ENCODE assay signal across 9 cellular contexts in genomic region chr11:116499396-116500001, GRCh38.
DNase-seq lines count a peak whose midpoint lies in the region; ATAC-seq and TF ChIP-seq lines count a peak whose summit lies in the region.
"Had no signal": no experiment of that assay in that cellular context is flagged by ENCODE, and none has a peak within 500 bp of the region (broad histone marks: within the 10 kb centered on the region; RNA-seq: fewer than 3 reads in every experiment).

No MANE protein-coding gene starts in this region.

- DNase-seq in SIG-M5 treated with dmso at 0.1 percent for 504 hours (lab: John Stamatoyannopoulos, UW; ENCODE audit: unreplicated experiment): peak; percentile 38
- DNase-seq in SIG-M5 (lab: John Stamatoyannopoulos, UW): no peak
- peak; percentile 34 for DNase-seq in NCI-H1048 (lab: John Stamatoyannopoulos, UW)
- peak in 3 of 5 experiments; percentile 7 to 55 (median 11) for DNase-seq in T-helper 2 cell
- no peak for DNase-seq in epithelial cell of esophagus (ENCODE audit: low read depth)
- DNase-seq in midbrain (lab: John Stamatoyannopoulos, UW): peak; percentile 41
- DNase-seq in transverse colon: peak; percentile 86
- DNase-seq in naive thymus-derived CD8-positive, alpha-beta T cell: no peak

- POLR2A ChIA-PET in naive thymus-derived CD8-positive, alpha-beta T cell (lab: Charles Lee): no interaction called here

- in situ Hi-C loops in transverse colon (cut with MboI; ENCODE audit: low pct_ligation_motif_present in 1 of 4, low pct_unique_long_range_greater_than_20kb in 1 of 4, low sequenced_read_pairs in 3 of 4): no loop called here

- no peaks in the 10 kb centered on the region for H3K36me3 ChIP-seq in transverse colon

- no peak overlapping the region for H3K4me3 Mint-ChIP-seq in naive thymus-derived CD8-positive, alpha-beta T cell

- TF ChIP-seq EP300 in transverse colon (IDR thresholded peaks at IDR 0.05; ENCODE audit: low read depth): no peak

- H3K27ac ChIP-seq in transverse colon: no peak overlapping the region

- peaks cover 30 to 52% (median 46%) of the 10 kb centered on the region in 5 donors for H3K27me3 Mint-ChIP-seq in naive thymus-derived CD8-positive, alpha-beta T cell

- no peak for ATAC-seq in naive thymus-derived CD8-positive, alpha-beta T cell

- peaks cover 0 to 3% (median 0%) of the 10 kb centered on the region in 4 donors for H3K4me1 ChIP-seq in transverse colon

- H3K4me1 Mint-ChIP-seq in naive thymus-derived CD8-positive, alpha-beta T cell: no peaks in the 10 kb centered on the region
- H3K4me1 Mint-ChIP-seq: CD8-positive, alpha-beta memory T cell had no signal

- peaks cover 0 to 4% (median 0%) of the 10 kb centered on the region in 3 donors for H3K36me3 Mint-ChIP-seq in naive thymus-derived CD8-positive, alpha-beta T cell
- H3K36me3 Mint-ChIP-seq: CD8-positive, alpha-beta memory T cell had no signal

- H3K4me3 ChIP-seq in epithelial cell of esophagus (ENCODE audit: low read length) (no peak overlapping the region), transverse colon (no peak overlapping the region)

- H3K9me3 ChIP-seq in transverse colon: no peaks in the 10 kb centered on the region

- intact Hi-C loops in transverse colon (cut with DNase I; ENCODE audit: low total_unique reads): no loop called here

- H3K27ac Mint-ChIP-seq in naive thymus-derived CD8-positive, alpha-beta T cell: no peak overlapping the region
- H3K27ac Mint-ChIP-seq: CD8-positive, alpha-beta memory T cell had no signal

- TF ChIP-seq POLR2A in transverse colon (IDR thresholded peaks at IDR 0.05): no peak

- WGBS in transverse colon (ENCODE audit: low coverage in 1 of 2), 2 donors: 26 to 35% methylated on average over 7 to 17 of the region's 17 CpGs

- peak; percentile 11 for TF ChIP-seq CTCF in epithelial cell of esophagus (IDR thresholded peaks at IDR 0.05; ENCODE audit: insufficient read depth, low read depth, low read length, missing control alignments)
- peak; percentile 56 to 75 (median 67) for TF ChIP-seq CTCF in transverse colon (IDR thresholded peaks at IDR 0.05)

- H3K9me3 Mint-ChIP-seq in naive thymus-derived CD8-positive, alpha-beta T cell: no peaks in the 10 kb centered on the region
- H3K9me3 Mint-ChIP-seq: CD8-positive, alpha-beta memory T cell had no signal

- peaks cover 25% of the 10 kb centered on the region for H3K27me3 ChIP-seq in transverse colon

Comparison
In these comparisons a context has a peak if more than half of its experiments do, and no peak if none do; other contexts are left out.
1. DNase-seq: peak in SIG-M5 treated with dmso at 0.1 percent for 504 hours (single experiment), NCI-H1048 (single experiment), T-helper 2 cell (3 of 5), midbrain (single experiment) and transverse colon (single experiment); none in SIG-M5 (single experiment), epithelial cell of esophagus (single experiment) and naive thymus-derived CD8-positive, alpha-beta T cell (0 of 10).